ENCODE assay signal across 30 cellular contexts in the genomic region with DNA sequence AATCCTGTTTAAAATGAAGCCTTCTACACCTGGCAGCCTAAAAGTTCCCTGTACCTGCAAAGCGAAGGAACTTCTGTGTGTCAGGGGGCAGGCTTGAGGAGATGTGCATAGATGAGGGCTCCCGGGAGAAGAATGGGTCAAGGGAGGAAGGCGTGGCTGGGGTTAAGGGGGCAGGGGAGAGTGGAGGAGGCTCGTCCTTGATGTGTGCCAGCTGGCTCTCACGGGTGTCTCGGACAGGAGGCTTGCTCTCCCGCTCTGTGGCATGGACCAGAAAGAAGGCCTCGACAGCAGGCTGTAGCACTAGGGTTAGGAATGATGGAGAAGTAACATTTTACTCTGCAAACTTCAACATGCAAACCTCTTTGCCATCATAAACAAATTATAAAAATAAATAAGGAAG.
"Had no signal": no experiment of that assay in that cellular context is flagged by ENCODE, and none has a peak within 500 bp of the region (broad histone marks: within the 10 kb centered on the region; RNA-seq: fewer than 3 reads in every experiment).

No MANE protein-coding gene starts in this region.

- H3K27me3 Mint-ChIP-seq: activated naive CD8-positive, alpha-beta T cell treated with anti-CD3 and anti-CD28 coated beads, Interleukin-2, amount 10 ng/mL, durations not matched to agents 7 days and 5 days; brain; central memory CD8-positive, alpha-beta T cell had no signal

- H3K4me3 Mint-ChIP-seq: activated CD8-positive, alpha-beta T cell treated with anti-CD3 and anti-CD28 coated beads, Interleukin-2, amount 10 ng/mL, durations not matched to agents 7 days and 5 days; activated naive CD8-positive, alpha-beta T cell treated with anti-CD3 and anti-CD28 coated beads, Interleukin-2, amount 10 ng/mL, durations not matched to agents 7 days and 5 days; activated T-cell treated with anti-CD3 and anti-CD28 coated beads, Interleukin-2, amount 50 U/mL, for 4 hours; brain; central memory CD8-positive, alpha-beta T cell; WTC11 had no signal

- H3K4me1 Mint-ChIP-seq: activated naive CD8-positive, alpha-beta T cell treated with anti-CD3 and anti-CD28 coated beads, Interleukin-2, amount 10 ng/mL, durations not matched to agents 7 days and 5 days; brain; central memory CD8-positive, alpha-beta T cell; WTC11 had no signal

- H3K4me3 ChIP-seq: ascending aorta, SJCRH30 had no signal

- H3K9me3 Mint-ChIP-seq: activated naive CD8-positive, alpha-beta T cell treated with anti-CD3 and anti-CD28 coated beads, Interleukin-2, amount 10 ng/mL, durations not matched to agents 7 days and 5 days; activated T-cell treated with anti-CD3 and anti-CD28 coated beads, Interleukin-2, amount 50 U/mL, for 4 hours; activated T-helper 2 cell treated with anti-CD3 and anti-CD28 coated beads, Interferon-gamma antibody, Interleukin-2, Interleukin-4, amounts not matched to agents 10 μg/mL and 5 μg/mL and 100 μg/mL, durations not matched to agents 14 hours and 24 hours and 36 hours; central memory CD8-positive, alpha-beta T cell; WTC11 had no signal

- H3K9ac ChIP-seq: KMS-11, SK-N-SH had no signal

- H3K27ac ChIP-seq: ascending aorta, KMS-11, RWPE1, SJCRH30 had no signal

- H3K27ac Mint-ChIP-seq: activated CD8-positive, alpha-beta T cell treated with anti-CD3 and anti-CD28 coated beads, Interleukin-2, amount 10 ng/mL, durations not matched to agents 7 days and 5 days; activated naive CD8-positive, alpha-beta T cell treated with anti-CD3 and anti-CD28 coated beads, Interleukin-2, amount 10 ng/mL, durations not matched to agents 7 days and 5 days; activated T-helper 2 cell treated with anti-CD3 and anti-CD28 coated beads, Interferon-gamma antibody, Interleukin-2, Interleukin-4, amounts not matched to agents 10 μg/mL and 5 μg/mL and 100 μg/mL, durations not matched to agents 14 hours and 24 hours and 36 hours; WTC11 had no signal

- H3K4me2 ChIP-seq: KMS-11, SK-N-SH had no signal

- ATAC-seq: activated CD8-positive, alpha-beta T cell treated with anti-CD3 and anti-CD28 coated beads, Interleukin-2, amount 10 ng/mL, durations not matched to agents 7 days and 5 days; activated T-cell treated with anti-CD3 and anti-CD28 coated beads, Interleukin-2, amount 50 U/mL, for 4 hours; Panc1; WTC11 had no signal

- H3K27me3 ChIP-seq: ascending aorta, SJCRH30 had no signal

- H3K4me1 ChIP-seq: ascending aorta, SJCRH30 had no signal

- H3K9me3 ChIP-seq: ascending aorta, SJCRH30, SK-N-SH had no signal

- DNase-seq: activated CD4-positive, alpha-beta T cell treated with anti-CD3 and anti-CD28 coated beads for 48 hours; activated CD4-positive, alpha-beta T cell treated with anti-CD3 and anti-CD28 coated beads, Interleukin-2, amount 50 U/mL, for 4 hours; activated CD4-positive, CD25-positive, alpha-beta regulatory T cell treated with anti-CD3 and anti-CD28 coated beads, Interleukin-2, amount 50 U/mL, for 72 hours; activated CD8-positive, alpha-beta memory T cell treated with anti-CD3 and anti-CD28 coated beads, Interleukin-2, amount 50 U/mL, for 48 hours; activated CD8-positive, alpha-beta T cell treated with anti-CD3 and anti-CD28 coated beads, Interleukin-2, amount 10 ng/mL, durations not matched to agents 7 days and 5 days; activated gamma-delta T cell treated with Interleukin-2 at 50 U/mL for 16 hours; activated naive CD8-positive, alpha-beta T cell treated with anti-CD3 and anti-CD28 coated beads, Interleukin-2, amount 10 ng/mL, durations not matched to agents 7 days and 5 days; activated T-cell treated with anti-CD3 and anti-CD28 coated beads, Interleukin-2, amount 50 U/mL, for 4 hours; amniotic stem cell; NCI-H1092; NCI-H1417; NCI-H2029; NCI-H345; NCI-H510A; NCI-H526 treated with DMSO at 0.1 percent for 48 hours; NCI-H82; NK-92 treated with Interleukin-12 subunit alpha and Interleukin-12 subunit beta, amount 100 ng/mL, for 24 hours; OCI-M1; Right ventricle myocardium superior; SJCRH30; SK-N-SH; T-helper 1 cell had no signal
